Comparison of ENCODE assay signal across 8 cellular contexts in the genomic region with DNA sequence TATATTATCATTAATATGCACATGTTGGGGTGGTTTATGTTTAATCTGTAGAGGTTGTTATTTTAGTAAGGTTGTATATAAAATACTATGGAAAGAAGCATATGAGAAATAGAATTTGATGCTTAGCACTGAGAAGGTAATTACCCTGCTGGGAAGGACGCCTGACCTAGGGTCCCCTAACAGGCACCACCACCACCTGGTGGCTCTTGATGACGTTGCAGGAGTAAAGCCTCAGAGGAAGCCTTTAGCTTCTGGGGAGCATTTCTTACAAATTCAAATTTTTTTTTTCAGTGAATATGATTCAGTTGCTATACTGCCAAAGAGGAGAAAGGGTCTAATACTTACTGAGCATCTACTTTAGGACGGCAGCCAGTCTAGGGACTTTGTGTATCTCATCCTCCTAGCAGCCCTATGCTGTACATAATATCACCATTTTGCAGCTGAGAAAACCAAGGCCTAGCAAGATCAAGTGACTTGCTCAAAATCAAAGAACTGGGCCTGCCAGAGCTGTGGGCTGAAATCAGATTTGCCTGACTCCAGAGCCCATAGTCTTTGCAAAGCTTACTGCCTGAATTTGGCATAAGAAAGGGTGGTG.
A peak's percentile ranks its signal among the peaks of the same experiment; 100 is the strongest.
DNase-seq lines count a peak whose midpoint lies in the region; ATAC-seq, FAIRE-seq and TF ChIP-seq lines count a peak whose summit lies in the region.

No MANE protein-coding gene starts in this region.

- FAIRE-seq in islet of Langerhans (lab: Jason Lieb, UNC) = peak; percentile 76

- H3K4me3 ChIP-seq in astrocyte of the spinal cord (ENCODE audit: low read depth, low read length) = no peak overlapping the region

- in situ Hi-C loops in astrocyte of the spinal cord (cut with HindIII; ENCODE audit: low sequenced_read_pairs) = no loop called here

- peak; percentile 77 for ATAC-seq in HG02588 (IDR thresholded peaks at IDR 0.05; ENCODE audit: unreplicated experiment)

- peak; percentile 84 for TF ChIP-seq CTCF in astrocyte of the spinal cord (IDR thresholded peaks at IDR 0.05; ENCODE audit: low read depth, low read length)

- DNase-seq in activated effector memory CD4-positive, alpha-beta T cell treated with anti-CD3 and anti-CD28 coated beads, Interleukin-2, amount 50 U/mL, for 16 hours = peak; percentile 74
- DNase-seq in activated effector memory CD4-positive, alpha-beta T cell treated with Interleukin-2 at 50 U/mL for 16 hours = no peak
- DNase-seq in MV-4-11 (lab: John Stamatoyannopoulos, UW) (peak; percentile 25), SK-N-DZ (ENCODE audit: low spot score) (peak; percentile 69), astrocyte of the spinal cord (ENCODE audit: low read depth, low spot score) (peak; percentile 44)
- DNase-seq in stimulated activated CD4-positive, alpha-beta T cell treated with anti-CD3 and anti-CD28 coated beads, Interleukin-2, amount 100 ng/mL, for 48 hours = peak; percentile 34 to 37
